Comparison of ENCODE assay signal across 9 cellular contexts in the genomic region with DNA sequence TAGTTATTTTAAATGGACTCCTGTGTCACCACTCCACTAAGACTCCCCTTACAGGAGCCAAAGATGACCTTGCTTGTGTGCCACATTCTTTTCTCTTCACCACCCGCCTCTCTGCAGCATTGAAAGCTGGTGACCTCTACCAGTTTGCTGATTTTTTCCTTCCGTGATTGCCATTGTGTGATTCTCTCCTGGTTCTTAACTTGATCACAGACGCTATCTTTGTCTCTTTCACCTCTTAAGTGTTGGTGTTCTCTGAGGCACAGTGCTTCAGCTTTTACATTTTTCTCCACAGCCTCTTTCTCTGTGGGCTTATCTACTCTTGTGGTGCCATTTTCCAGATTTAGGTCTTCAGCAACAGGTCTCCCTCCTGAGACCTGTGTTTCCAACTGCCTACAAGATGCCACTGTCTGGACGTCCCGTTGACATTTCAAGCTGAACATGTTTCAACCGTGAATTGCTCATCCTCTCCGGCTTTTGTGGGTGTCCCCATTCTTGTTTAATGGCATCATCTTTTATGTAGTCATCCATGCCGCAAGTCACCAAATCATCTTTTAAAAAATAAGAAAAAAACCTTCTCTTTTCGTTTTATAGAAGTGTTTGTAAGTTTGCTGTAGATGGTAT. TPM values are rescaled to one million over a fixed set of nuclear protein-coding genes. Genes with fewer than 3 reads are reported as not detected.
DNase-seq lines count a peak whose midpoint lies in the region; ATAC-seq and TF ChIP-seq lines count a peak whose summit lies in the region.
"Had no signal": no experiment of that assay in that cellular context is flagged by ENCODE, and none has a peak within 500 bp of the region (broad histone marks: within the 10 kb centered on the region; RNA-seq: fewer than 3 reads in every experiment).

No MANE protein-coding gene starts in this region.

- no peaks in the 10 kb centered on the region for H3K9me3 ChIP-seq in IMR-90 (ENCODE audit: control insufficient read depth, insufficient read depth, low read length)
- H3K9me3 ChIP-seq in naive thymus-derived CD4-positive, alpha-beta T cell (ENCODE audit: control insufficient read depth in 2 of 3, low read length in 3 of 3): no peaks in the 10 kb centered on the region

- H4K20me1 ChIP-seq in IMR-90 (ENCODE audit: insufficient read depth, low read length): peaks cover 28% of the 10 kb centered on the region

- H3K56ac ChIP-seq in IMR-90 (ENCODE audit: extremely low read depth, insufficient read depth, low read length): peak overlapping the region; percentile 64

- TF ChIP-seq CTCF in AG10803 (conservative IDR thresholded peaks at IDR 0.05; ENCODE audit: low read length): no peak
- TF ChIP-seq CTCF in IMR-90 (conservative IDR thresholded peaks at IDR 0.05; ENCODE audit: low read depth, low read length): no peak
- TF ChIP-seq CTCF in MCF 10A (IDR thresholded peaks at IDR 0.05; ENCODE audit: unreplicated experiment): no peak

- TF ChIP-seq RAD21 in IMR-90 (IDR thresholded peaks at IDR 0.05; ENCODE audit: low read length): no peak

- peak overlapping the region; percentile 84 for H2AK5ac ChIP-seq in IMR-90 (ENCODE audit: low read depth, low read length)

- H3K79me1 ChIP-seq in IMR-90 (ENCODE audit: low read depth in 1 of 2, low read length in 2 of 2): peaks cover 0 to 48% of the 10 kb centered on the region in 2 experiments; a peak in 2 of 4 replicates

- TF ChIP-seq POLR2A in IMR-90 (IDR thresholded peaks at IDR 0.05; ENCODE audit: low read depth, low read length): no peak; the same call in 1 of the 2 replicates

- H3K27me3 Mint-ChIP-seq in MCF 10A (ENCODE audit: insufficient read depth, unreplicated experiment): no peaks in the 10 kb centered on the region
- H3K27me3 Mint-ChIP-seq in naive thymus-derived CD4-positive, alpha-beta T cell: no peaks in the 10 kb centered on the region

- H3K4me2 ChIP-seq in IMR-90 (ENCODE audit: low read depth, low read length): peak overlapping the region; percentile 75

- peaks cover 29% of the 10 kb centered on the region for H3K36me3 Mint-ChIP-seq in MCF 10A (ENCODE audit: insufficient read depth, unreplicated experiment)
- peaks cover 0 to 38% (median 19%) of the 10 kb centered on the region in 5 donors for H3K36me3 Mint-ChIP-seq in naive thymus-derived CD4-positive, alpha-beta T cell

- peak overlapping the region; percentile 51; the same call in 2 of the 3 replicates for H2BK15ac ChIP-seq in IMR-90 (ENCODE audit: low read depth, low read length)

- no peaks in the 10 kb centered on the region for H3K9me3 Mint-ChIP-seq in MCF 10A (ENCODE audit: unreplicated experiment)
- peaks cover 0 to 12% (median 2%) of the 10 kb centered on the region in 11 donors for H3K9me3 Mint-ChIP-seq in naive thymus-derived CD4-positive, alpha-beta T cell

- ATAC-seq in IMR-90 (ENCODE audit: low read depth) (peak; percentile 63), HG03342 (IDR thresholded peaks at IDR 0.05; ENCODE audit: unreplicated experiment) (no peak), GM19455 (IDR thresholded peaks at IDR 0.05; ENCODE audit: unreplicated experiment) (no peak)
- ATAC-seq in naive thymus-derived CD4-positive, alpha-beta T cell: no peak

- H3K9ac ChIP-seq in IMR-90 (ENCODE audit: low read depth, low read length): peak overlapping the region; percentile 50; the same call in 1 of the 2 replicates

- peak overlapping the region; percentile 79 for H3K27ac ChIP-seq in IMR-90 (ENCODE audit: insufficient read depth, low read length)
- no peak overlapping the region for H3K27ac ChIP-seq in naive thymus-derived CD4-positive, alpha-beta T cell (ENCODE audit: low read depth, low read length)

- in situ Hi-C loops in IMR-90 (cut with MboI; ENCODE audit: low sequenced_read_pairs): no loop called here

- peak overlapping the region; percentile 65 for H3K27ac Mint-ChIP-seq in MCF 10A (ENCODE audit: low read depth, unreplicated experiment)
- H3K27ac Mint-ChIP-seq in naive thymus-derived CD4-positive, alpha-beta T cell: peak overlapping the region in 8 of 9 donors; percentile 2 to 79 (median 48)

- POLR2A ChIA-PET in IMR-90 (lab: Charles Lee; ENCODE audit: unreplicated experiment) (no interaction called here), MCF 10A (lab: Yijun Ruan, JAX) (interaction anchor here (0.6 to 4.9 kb wide), 9 partner anchors 8 to 66 kb away, joined by 3 to 159 read pairs (median 10); partner anchors contain the start of gene IQGAP1)
- POLR2A ChIA-PET in naive thymus-derived CD4-positive, alpha-beta T cell (lab: Charles Lee): interaction anchor here (1.0 kb wide), 1 partner anchor 17 kb away, joined by 4 read pairs; no protein-coding TSS in a partner anchor

- H3K4me3 ChIP-seq in AG10803 (ENCODE audit: low read length) (no peak overlapping the region; the same call in 1 of the 2 replicates), IMR-90 (ENCODE audit: insufficient read depth, low read depth, low read length) (peak overlapping the region; percentile 25; the same call in 1 of the 2 replicates)
- no peak overlapping the region for H3K4me3 ChIP-seq in naive thymus-derived CD4-positive, alpha-beta T cell (ENCODE audit: low read length)

- peak overlapping the region; percentile 6 for H2AK9ac ChIP-seq in IMR-90 (replicated peaks; ENCODE audit: low read depth, low read length, poor library complexity)

- peak overlapping the region; percentile 55 for H3K4me3 Mint-ChIP-seq in MCF 10A (ENCODE audit: unreplicated experiment)
- H3K4me3 Mint-ChIP-seq in naive thymus-derived CD4-positive, alpha-beta T cell: peak overlapping the region; percentile 3 to 68 (median 44)

- BruUV-seq in IMR-90 (replicated peaks; lab: Mats Ljungman, UMichigan) (no TSS peak), MCF 10A (replicated peaks; lab: Mats Ljungman, UMichigan) (TSS peak; percentile 72)

- peak overlapping the region; percentile 83 for H3K4ac ChIP-seq in IMR-90 (ENCODE audit: low read depth, low read length)

- H3K4me1 ChIP-seq in IMR-90 (ENCODE audit: control insufficient read depth, insufficient read depth, low read length): peaks cover 13% of the 10 kb centered on the region
- peaks cover 35 to 42% of the 10 kb centered on the region in 2 donors for H3K4me1 ChIP-seq in naive thymus-derived CD4-positive, alpha-beta T cell (ENCODE audit: control insufficient read depth in 2 of 2, insufficient read depth in 2 of 2, low read length in 2 of 2)

- H4K91ac ChIP-seq in IMR-90 (ENCODE audit: insufficient read depth, low read depth, low read length): peak overlapping the region; percentile 67

- H3K4me1 Mint-ChIP-seq in MCF 10A (ENCODE audit: insufficient read depth, unreplicated experiment): peaks cover 46% of the 10 kb centered on the region
- H3K4me1 Mint-ChIP-seq in naive thymus-derived CD4-positive, alpha-beta T cell: peaks cover 65 to 89% (median 80%) of the 10 kb centered on the region in 7 donors

- dilution Hi-C loops in IMR-90 (cut with HindIII; ENCODE audit: low sequenced_read_pairs, unreplicated experiment): no loop called here

- H2AFZ ChIP-seq in IMR-90 (replicated peaks; ENCODE audit: low read length, poor library complexity): no peak overlapping the region

- peak overlapping the region; percentile 70; the same call in 1 of the 2 replicates for H4K5ac ChIP-seq in IMR-90 (ENCODE audit: low read depth, low read length)

- peak; percentile 71 for DNase-seq in AG10803 (ENCODE audit: low read depth)
- DNase-seq in IMR-90: peak; percentile 91
- DNase-seq in MCF 10A (ENCODE audit: unreplicated experiment): peak; percentile 57
- DNase-seq in naive thymus-derived CD4-positive, alpha-beta T cell: peak in 1 of 9 donors; percentile 37
- no peak for DNase-seq in effector CD4-positive, alpha-beta T cell
- no peak for DNase-seq in AML-193 (lab: John Stamatoyannopoulos, UW)
- DNase-seq: heart right ventricle had no signal

- peak overlapping the region; percentile 82 for H2BK20ac ChIP-seq in IMR-90 (ENCODE audit: low read depth, low read length)

- WGBS in IMR-90 (ENCODE audit: extremely low coverage in 2 of 2, insufficient read length in 1 of 2), 2 experiments: 38% methylated on average over 5 of the region's 9 CpGs; no CpG with 5 or more reads in 1 of the 2 experiments

- intact Hi-C loops in IMR-90 (cut with micrococcal nuclease) (no loop called here), MCF 10A (cut with micrococcal nuclease) (loop anchor here (2.0 kb wide), 1 partner anchor 52 kb away; no protein-coding TSS in a partner anchor)
- intact Hi-C loops in naive thymus-derived CD4-positive, alpha-beta T cell (cut with micrococcal nuclease): loop anchor here in 1 of 2 donors (5.0 kb wide), 1 partner anchor 37 kb away; no protein-coding TSS in a partner anchor

- peak overlapping the region; percentile 66 for H3K14ac ChIP-seq in IMR-90 (replicated peaks; ENCODE audit: low read depth, low read length)

- H3K9me1 ChIP-seq in IMR-90 (ENCODE audit: insufficient read depth, low read length): peaks cover 19% of the 10 kb centered on the region

- H3K36me3 ChIP-seq in IMR-90 (ENCODE audit: control insufficient read depth, insufficient read depth, low read length): 0 out of 2 replicates have a peak, but pooled peaks cover under 1% of the 10 kb centered on the region
- no peaks in the 10 kb centered on the region for H3K36me3 ChIP-seq in naive thymus-derived CD4-positive, alpha-beta T cell (ENCODE audit: control insufficient read depth in 2 of 3, insufficient read depth in 3 of 3, low read length in 3 of 3)
- H3K36me3 ChIP-seq: heart right ventricle had no signal

- H2BK5ac ChIP-seq in IMR-90 (ENCODE audit: low read depth, low read length, poor library complexity, severe bottlenecking): peak overlapping the region; percentile 91

- peak overlapping the region; percentile 57 for H3K23ac ChIP-seq in IMR-90 (ENCODE audit: low read depth, low read length)

- H4K8ac ChIP-seq in IMR-90 (ENCODE audit: low read depth in 2 of 2, low read length in 2 of 2): peak overlapping the region; percentile 35 to 74; a peak in 3 of 4 replicates

- peak overlapping the region; percentile 78; the same call in 1 of the 2 replicates for H3K18ac ChIP-seq in IMR-90 (ENCODE audit: low read depth, low read length)

- CTCF ChIA-PET in IMR-90 (lab: Yijun Ruan, JAX) (interaction anchor here (1.2 to 1.4 kb wide), 2 partner anchors 12 to 94 kb away, joined by 3 read pairs; no protein-coding TSS in a partner anchor), MCF 10A (lab: Yijun Ruan, JAX) (interaction anchor here (1.2 to 1.6 kb wide), 4 partner anchors 11 to 94 kb away, joined by 3 to 8 read pairs (median 6); no protein-coding TSS in a partner anchor)
- CTCF ChIA-PET in naive thymus-derived CD4-positive, alpha-beta T cell (lab: Charles Lee): interaction anchor here (1.5 kb wide), 1 partner anchor 52 kb away, joined by 8 read pairs; no protein-coding TSS in a partner anchor

- H2BK120ac ChIP-seq in IMR-90 (ENCODE audit: low read depth, low read length): peak overlapping the region; percentile 73

- no peaks in the 10 kb centered on the region for H3K27me3 ChIP-seq in IMR-90 (ENCODE audit: control insufficient read depth, insufficient read depth, low read length)
- no peaks in the 10 kb centered on the region for H3K27me3 ChIP-seq in naive thymus-derived CD4-positive, alpha-beta T cell (ENCODE audit: control insufficient read depth in 2 of 2, insufficient read depth in 2 of 2, low read length in 2 of 2)
- H3K27me3 ChIP-seq: heart right ventricle had no signal

RNA-seq across cellular contexts. Expression of gene IQGAP1, which starts 26.5 kb away (rescaled TPM):
- total RNA-seq in IMR-90 (2012; rRNA removed): 207 and 246 TPM in 2 replicates
- polyA plus RNA-seq in IMR-90 (2012; rRNA removed): 87.5 and 93.4 TPM in 2 replicates
- 9.1 and 14.9 TPM in 2 replicates for polyA plus RNA-seq in IMR-90 (2012; cell fraction: cytosol; rRNA removed)
- polyA plus RNA-seq in IMR-90 (2012; cell fraction: nucleus; rRNA removed; ENCODE audit: low replicate concordance): 41.3 and 240 TPM in 2 replicates
- 264 and 284 TPM in 2 replicates for total RNA-seq in MCF 10A (2022)
- total RNA-seq in naive thymus-derived CD4-positive, alpha-beta T cell: 100 to 1,000 TPM in 2 of 5 experiments, 10 to 100 TPM in 3; 81.8 to 263 (median 93.8) TPM
- 10 to 100 TPM; 73.9 to 79.4 TPM for polyA plus RNA-seq in naive thymus-derived CD4-positive, alpha-beta T cell

Comparison
In these comparisons a context has a peak if more than half of its experiments do, and no peak if none do; other contexts are left out.
1. DNase-seq: peak in AG10803 (single experiment), IMR-90 (single experiment) and MCF 10A (single experiment); none in effector CD4-positive, alpha-beta T cell (single experiment) and AML-193 (0 of 2).